ENCODE assay signal across 15 cellular contexts in the genomic region with DNA sequence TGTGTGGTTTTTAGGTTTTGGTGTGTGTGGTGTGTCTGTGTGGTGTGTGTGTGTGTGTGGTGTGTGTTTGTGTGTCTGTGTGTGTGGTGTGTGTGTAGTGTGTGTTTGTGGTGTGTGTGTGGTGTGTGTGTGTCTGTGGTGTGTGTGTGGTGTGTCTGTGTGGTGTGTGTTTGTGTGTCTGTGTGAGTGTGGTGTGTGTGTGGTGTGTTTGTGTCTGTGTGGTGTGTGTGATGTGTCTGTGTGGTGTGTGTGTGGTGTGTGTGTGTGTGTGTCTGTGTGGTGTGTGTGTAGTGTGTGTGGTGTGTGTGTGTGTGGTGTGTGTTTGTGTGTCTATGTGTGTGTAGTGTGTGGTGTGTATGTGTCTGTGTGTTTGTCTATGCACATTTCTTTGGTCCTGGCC. TPM values are rescaled to one million over a fixed set of nuclear protein-coding genes. Genes with fewer than 3 reads are reported as not detected.
"Had no signal": no experiment of that assay in that cellular context is flagged by ENCODE, and none has a peak within 500 bp of the region (broad histone marks: within the 10 kb centered on the region; RNA-seq: fewer than 3 reads in every experiment).

No MANE protein-coding gene starts in this region.

- H3K9ac ChIP-seq: parathyroid adenoma had no signal

- H2AFZ ChIP-seq: parathyroid adenoma had no signal

- H3K27me3 ChIP-seq: adrenal gland, esophagus muscularis mucosa had no signal

- H3K4me3 Mint-ChIP-seq: activated B cell treated with CpG ODN at 0.5 μM for 24 hours; activated CD4-positive, alpha-beta T cell treated with anti-CD3 and anti-CD28 coated beads, Interleukin-2, amount 10 ng/mL, durations not matched to agents 7 days and 5 days; activated naive CD4-positive, alpha-beta T cell treated with anti-CD3 and anti-CD28 coated beads for 36 hours; naive B cell had no signal

- ATAC-seq: left lobe of liver; stimulated activated naive B cell treated with anti-CD40 and anti-IgM and Interleukin-4, amounts not matched to agents 10 μg/mL and 1 μg/mL and 100 μg/mL, for 72 hours had no signal

- H3K27ac Mint-ChIP-seq: activated B cell treated with CpG ODN at 0.5 μM for 24 hours; activated naive CD4-positive, alpha-beta T cell treated with anti-CD3 and anti-CD28 coated beads for 36 hours; stimulated activated naive B cell treated with anti-CD40 and anti-IgM and Interleukin-4, amounts not matched to agents 10 μg/mL and 1 μg/mL and 100 μg/mL, for 72 hours had no signal

- H3K4me3 ChIP-seq: adrenal gland, esophagus muscularis mucosa, tibial artery had no signal

- H3K27ac ChIP-seq: adrenal gland, esophagus muscularis mucosa, parathyroid adenoma, tibial artery had no signal

- H3K9me3 ChIP-seq: adrenal gland had no signal

- DNase-seq: activated B cell treated with CpG ODN at 0.5 μM for 24 hours; activated CD4-positive, alpha-beta T cell treated with anti-CD3 and anti-CD28 coated beads, Interleukin-2, amount 10 ng/mL, durations not matched to agents 7 days and 5 days; activated naive CD4-positive, alpha-beta T cell treated with anti-CD3 and anti-CD28 coated beads for 36 hours; adrenal gland; hippocampal formation; naive B cell; stimulated activated CD4-positive, alpha-beta T cell treated with anti-CD3 and anti-CD28 coated beads, Interleukin-15, amount 100 ng/mL, for 24 hours; stimulated activated CD4-positive, alpha-beta T cell treated with anti-CD3 and anti-CD28 coated beads, Interleukin-4, amount 100 ng/mL, for 1 hour; stimulated activated naive B cell treated with anti-CD40 and anti-IgM and Interleukin-4, amounts not matched to agents 10 μg/mL and 1 μg/mL and 100 μg/mL, for 72 hours had no signal

- H3K36me3 ChIP-seq: adrenal gland, esophagus muscularis mucosa, tibial artery had no signal

- H3K4me1 ChIP-seq: adrenal gland, parathyroid adenoma, tibial artery had no signal

- H3K4me1 Mint-ChIP-seq: activated B cell treated with CpG ODN at 0.5 μM for 24 hours; naive B cell; stimulated activated naive B cell treated with anti-CD40 and anti-IgM and Interleukin-4, amounts not matched to agents 10 μg/mL and 1 μg/mL and 100 μg/mL, for 72 hours had no signal

RNA-seq across cellular contexts. Expression of a gene that starts 25.0 kb away (rescaled TPM):
- total RNA-seq: mononuclear cell had no signal
- polyA plus RNA-seq: keratinocyte had no signal
